ENCODE assay signal across 24 cellular contexts in the genomic region with DNA sequence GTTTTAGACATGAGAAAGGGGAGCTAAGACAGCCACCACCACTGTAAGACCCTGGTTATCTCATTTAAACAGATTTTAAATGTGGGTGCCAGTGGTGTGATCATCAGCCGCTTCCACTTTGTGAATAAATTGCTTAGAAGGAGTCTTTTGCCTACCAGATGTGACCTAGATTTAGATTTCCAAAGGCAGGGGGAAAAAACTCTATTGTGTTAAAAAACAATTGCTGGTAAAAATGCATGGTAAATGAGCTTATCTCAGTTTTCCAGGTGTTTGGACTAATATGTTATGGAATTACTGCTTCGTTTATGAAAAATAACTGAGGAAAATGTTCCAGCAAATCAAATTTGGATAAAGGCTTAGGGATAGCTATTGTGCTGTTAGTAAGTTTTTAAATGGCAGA.
DNase-seq lines count a peak whose midpoint lies in the region; ATAC-seq and TF ChIP-seq lines count a peak whose summit lies in the region.
"Had no signal": no experiment of that assay in that cellular context is flagged by ENCODE, and none has a peak within 500 bp of the region (broad histone marks: within the 10 kb centered on the region; RNA-seq: fewer than 3 reads in every experiment).

No MANE protein-coding gene starts in this region.

- ATAC-seq in heart right ventricle (peak in 2 of 8 donors; percentile 26 to 31), left cardiac atrium (no peak)
- ATAC-seq: CD8-positive, alpha-beta T cell; GM23338 had no signal

- in situ Hi-C loops in brain microvascular endothelial cell (cut with HindIII; ENCODE audit: low pct_ligation_motif_present, low sequenced_read_pairs): no loop called here

- H3K36me3 ChIP-seq in heart right ventricle (peaks cover 0 to 31% (median 6%) of the 10 kb centered on the region in 9 donors), brain microvascular endothelial cell (replicated peaks) (no peaks in the 10 kb centered on the region), subcutaneous abdominal adipose tissue (ENCODE audit: control insufficient read depth in 5 of 5, insufficient read depth in 5 of 5, low read length in 5 of 5) (peaks cover 3 to 16% (median 7%) of the 10 kb centered on the region in 5 donors)
- H3K36me3 ChIP-seq: HAP-1 had no signal

- H3K9ac ChIP-seq in subcutaneous abdominal adipose tissue (ENCODE audit: low read length in 5 of 5): no peak overlapping the region

- H3K27ac ChIP-seq in heart right ventricle (peak overlapping the region in 9 of 10 donors; percentile 46 to 86 (median 68)), brain microvascular endothelial cell (peak overlapping the region; percentile 72), subcutaneous abdominal adipose tissue (ENCODE audit: low read depth, low read length) (peak overlapping the region; percentile 79)
- H3K27ac ChIP-seq: HL-60, RWPE1 had no signal

- TF ChIP-seq CTCF in heart right ventricle (IDR thresholded peaks at IDR 0.05): no peak
- TF ChIP-seq CTCF in brain microvascular endothelial cell (IDR thresholded peaks at IDR 0.05; ENCODE audit: low read depth, low read length, missing control alignments): no peak

- H3K27me3 ChIP-seq in heart right ventricle (no peaks in the 10 kb centered on the region), brain microvascular endothelial cell (replicated peaks) (no peaks in the 10 kb centered on the region), subcutaneous abdominal adipose tissue (ENCODE audit: control insufficient read depth in 5 of 5, insufficient read depth in 4 of 5, low read length in 5 of 5) (no peaks in the 10 kb centered on the region)

- 54 to 59% methylated on average over 2 of the region's 2 CpGs for WGBS in heart right ventricle, 2 donors

- H3K9me3 ChIP-seq in heart right ventricle (peaks cover 0 to 21% (median 0%) of the 10 kb centered on the region in 11 donors), subcutaneous abdominal adipose tissue (ENCODE audit: control insufficient read depth in 5 of 5, low read length in 5 of 5) (no peaks in the 10 kb centered on the region)
- H3K9me3 ChIP-seq: HAP-1 had no signal

- intact Hi-C loops in heart right ventricle (cut with DNase I) (loop anchor here in 3 of 10 donors (10.0 kb wide), 4 partner anchors 58 to 578 kb away; partner anchors contain the start of gene PTPRM (in 1 of the 3)), left cardiac atrium (cut with DNase I) (no loop called here)

- no peak for DNase-seq in heart right ventricle
- no peak for DNase-seq in left cardiac atrium
- DNase-seq in brain microvascular endothelial cell: no peak
- DNase-seq in lung microvascular endothelial cell (ENCODE audit: low read depth in 2 of 2): peak; percentile 19 to 54
- no peak for DNase-seq in epidermal melanocyte (ENCODE audit: insufficient read length, low spot score)
- DNase-seq in DMS 273 treated with DMSO at 0.1 percent for 48 hours (lab: John Stamatoyannopoulos, UW): no peak
- DNase-seq in inferior parietal cortex (ENCODE audit: extremely low spot score): no peak
- DNase-seq: 8988T; AML-193; C1 segment of cervical spinal cord; CD8-positive, alpha-beta T cell; DMS153; KBM-7; NCI-H1092 treated with DMSO at 0.1 percent for 48 hours; NCI-H1436 treated with DMSO at 0.1 percent for 48 hours; NCI-H1930; NCI-H510A treated with DMSO at 0.1 percent for 48 hours; NCI-H748 treated with DMSO at 0.1 percent for 48 hours; SIG-M5 had no signal

- H3K4me3 ChIP-seq in heart right ventricle (no peak overlapping the region), brain microvascular endothelial cell (ENCODE audit: low read depth, low read length) (no peak overlapping the region), subcutaneous abdominal adipose tissue (ENCODE audit: low read depth in 1 of 5, low read length in 5 of 5) (no peak overlapping the region)
- H3K4me3 ChIP-seq: GM23338, HAP-1 had no signal

- H3K4me1 ChIP-seq in heart right ventricle: peaks cover 17 to 62% (median 55%) of the 10 kb centered on the region in 9 donors
- H3K4me1 ChIP-seq in subcutaneous abdominal adipose tissue (ENCODE audit: control insufficient read depth in 5 of 5, insufficient read depth in 5 of 5, low read length in 5 of 5): peaks cover 11 to 52% (median 37%) of the 10 kb centered on the region in 5 donors
- H3K4me1 ChIP-seq: HAP-1 had no signal

Comparison
In these comparisons a context has a peak if more than half of its experiments do, and no peak if none do; other contexts are left out.
1. DNase-seq: peak in lung microvascular endothelial cell (2 of 2); none in heart right ventricle (0 of 2), left cardiac atrium (single experiment), brain microvascular endothelial cell (single experiment), epidermal melanocyte (single experiment), DMS 273 treated with DMSO at 0.1 percent for 48 hours (single experiment) and inferior parietal cortex (single experiment).
2. Peak in every context shown above with its lines, with median percentiles within 50 percentile points of each other: H3K27ac ChIP-seq.